12 cellular contexts compared by ENCODE assay signal in the genomic region with DNA sequence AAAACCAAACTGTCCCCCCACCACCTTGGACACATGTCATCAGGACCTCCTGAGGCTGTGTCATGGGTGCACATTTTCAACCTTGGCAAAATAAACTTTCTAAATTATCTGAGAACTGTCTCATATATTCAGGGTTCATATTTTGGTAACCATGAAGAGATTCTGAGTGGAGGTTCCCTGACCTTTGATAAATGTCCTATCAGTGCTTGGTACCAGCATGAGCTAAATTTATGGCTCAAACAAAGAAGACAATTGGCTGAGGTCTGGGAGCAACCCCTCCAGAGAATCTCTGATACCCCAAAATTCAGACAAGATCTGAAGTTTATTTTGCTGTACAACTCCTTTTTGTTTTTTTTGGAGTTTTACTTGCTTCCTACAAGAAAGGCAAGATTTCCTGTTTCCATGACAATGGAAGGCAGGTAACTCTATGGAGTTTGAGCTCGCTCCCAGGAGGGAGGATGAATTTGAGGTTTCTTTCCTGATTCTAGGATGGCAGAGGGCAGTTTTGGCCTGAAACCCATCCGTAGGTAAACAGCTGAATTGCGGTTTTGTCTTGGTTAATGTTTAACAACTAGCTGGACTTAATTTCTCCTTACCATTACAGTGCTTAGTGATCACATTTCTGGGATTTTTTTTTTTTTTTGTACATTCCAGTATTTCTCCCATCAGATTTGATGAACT. TPM values are rescaled to one million over a fixed set of nuclear protein-coding genes. Genes with fewer than 3 reads are reported as not detected.
DNase-seq lines count a peak whose midpoint lies in the region; ATAC-seq and TF ChIP-seq lines count a peak whose summit lies in the region.
"Had no signal": no experiment of that assay in that cellular context is flagged by ENCODE, and none has a peak within 500 bp of the region (broad histone marks: within the 10 kb centered on the region; RNA-seq: fewer than 3 reads in every experiment).

No MANE protein-coding gene starts in this region.

- H3K4me1 Mint-ChIP-seq in nephron: no peaks in the 10 kb centered on the region

- no peaks in the 10 kb centered on the region for H3K36me3 Mint-ChIP-seq in nephron (ENCODE audit: low read depth)

- intact Hi-C loops in posterior vena cava (cut with DNase I): no loop called here

- peak; percentile 23 for ATAC-seq in GM19025 (IDR thresholded peaks at IDR 0.05; ENCODE audit: low read depth, unreplicated experiment)
- ATAC-seq in HG02759 (IDR thresholded peaks at IDR 0.05; ENCODE audit: unreplicated experiment): peak; percentile 23

- peak; percentile 23 for DNase-seq in M059J (ENCODE audit: low read depth)
- DNase-seq in NCI-H2081 (lab: John Stamatoyannopoulos, UW): no peak
- no peak for DNase-seq in T-helper 2 cell
- no peak for DNase-seq in activated CD8-positive, alpha-beta memory T cell treated with anti-CD3 and anti-CD28 coated beads, Interleukin-2, amount 50 U/mL, for 4 hours
- DNase-seq in posterior vena cava (ENCODE audit: low spot score): no peak
- DNase-seq: activated effector memory CD4-positive, alpha-beta T cell treated with Interleukin-2 at 50 U/mL for 16 hours; DND-41; head of caudate nucleus had no signal

- H3K27me3 Mint-ChIP-seq in nephron (ENCODE audit: low read depth): no peaks in the 10 kb centered on the region

- TF ChIP-seq CTCF in nephron (IDR thresholded peaks at IDR 0.05; ENCODE audit: unreplicated experiment in 3 of 3): no peak

- no peaks in the 10 kb centered on the region for H3K9me3 Mint-ChIP-seq in nephron

- H3K27ac Mint-ChIP-seq in nephron: peak overlapping the region; percentile 12 to 62 (median 55)

- H3K4me3 Mint-ChIP-seq in nephron: no peak overlapping the region

RNA-seq across cellular contexts. Expression of gene UGT2B15, which starts 14.5 kb away (rescaled TPM):
- total RNA-seq in M059J (2014; rRNA removed; shearing (Covaris generic)): not detected in 2 replicates
- not detected for total RNA-seq in posterior vena cava
- total RNA-seq: LHCN-M2 had no signal
